In genomic region chr6:65501045-65501444, GRCh38 we compare ENCODE assay signal across 24 cellular contexts.
"Had no signal": no experiment of that assay in that cellular context is flagged by ENCODE, and none has a peak within 500 bp of the region (broad histone marks: within the 10 kb centered on the region; RNA-seq: fewer than 3 reads in every experiment).

No MANE protein-coding gene starts in this region.

- H3K9me3 ChIP-seq: adrenal gland, ascending aorta, lower lobe of right lung, mucosa of descending colon, thyroid gland, upper lobe of right lung had no signal

- DNase-seq: activated B cell treated with CpG ODN at 0.5 μM for 24 hours; activated CD4-positive, alpha-beta T cell treated with anti-CD3 and anti-CD28 coated beads for 36 hours; activated CD4-positive, alpha-beta T cell treated with anti-CD3 and anti-CD28 coated beads, Interleukin-2, amount 50 U/mL, for 4 hours; activated CD8-positive, alpha-beta memory T cell treated with anti-CD3 and anti-CD28 coated beads for 24 hours; activated CD8-positive, alpha-beta memory T cell treated with anti-CD3 and anti-CD28 coated beads, Interleukin-2, amount 50 U/mL, for 4 hours; activated naive CD4-positive, alpha-beta T cell; activated T-cell treated with anti-CD3 and anti-CD28 coated beads, Interleukin-2, amount 50 U/mL, for 4 hours; adrenal gland; brain microvascular endothelial cell; caudate nucleus; dermis blood vessel endothelial cell; effector CD8-positive, alpha-beta T cell; foreskin keratinocyte; kidney; lower lobe of right lung; mucosa of descending colon; nucleus accumbens; right cardiac atrium; stimulated activated CD4-positive, alpha-beta T cell treated with anti-CD3 and anti-CD28 coated beads, Interleukin-12 subunit alpha, Interleukin-12 subunit beta, amount 100 ng/mL, for 4 hours; substantia nigra; thyroid gland; upper lobe of right lung had no signal

- H3K4me3 ChIP-seq: adrenal gland, ascending aorta, lower lobe of right lung, mucosa of descending colon, thyroid gland, upper lobe of right lung had no signal

- H3K27me3 ChIP-seq: adrenal gland, ascending aorta, brain microvascular endothelial cell, foreskin keratinocyte, thyroid gland, upper lobe of right lung had no signal

- H2AFZ ChIP-seq: parathyroid adenoma had no signal

- H3K4me1 ChIP-seq: adrenal gland, ascending aorta, foreskin keratinocyte, lower lobe of right lung, parathyroid adenoma, thyroid gland, upper lobe of right lung had no signal

- H3K36me3 ChIP-seq: adrenal gland, ascending aorta, brain microvascular endothelial cell, lower lobe of right lung, thyroid gland, upper lobe of right lung had no signal

- H3K9ac ChIP-seq: parathyroid adenoma had no signal

- ATAC-seq: activated CD4-positive, alpha-beta T cell treated with anti-CD3 and anti-CD28 coated beads for 36 hours; activated T-cell treated with anti-CD3 and anti-CD28 coated beads, Interleukin-2, amount 50 U/mL, for 4 hours; foreskin keratinocyte; lower lobe of right lung; mucosa of descending colon; right cardiac atrium; upper lobe of right lung had no signal

- H3K27ac ChIP-seq: adrenal gland, ascending aorta, brain microvascular endothelial cell, foreskin keratinocyte, lower lobe of right lung, parathyroid adenoma, thyroid gland, upper lobe of right lung had no signal

- H3K79me2 ChIP-seq: parathyroid adenoma had no signal
